Comparison of ENCODE assay signal across 22 cellular contexts in genomic region chr1:170823120-170823519, GRCh38.
"Had no signal": no experiment of that assay in that cellular context is flagged by ENCODE, and none has a peak within 500 bp of the region (broad histone marks: within the 10 kb centered on the region; RNA-seq: fewer than 3 reads in every experiment).

No MANE protein-coding gene starts in this region.

- H3K4me3 Mint-ChIP-seq: natural killer cell had no signal

- H3K36me3 Mint-ChIP-seq: natural killer cell had no signal

- H3K4me1 ChIP-seq: ascending aorta, right atrium auricular region, tibial nerve, vagina had no signal

- H3K27ac ChIP-seq: ascending aorta, right atrium auricular region, skin epidermis, tibial nerve, vagina had no signal

- H3K27me3 ChIP-seq: ascending aorta, right atrium auricular region, tibial nerve, vagina had no signal

- H3K4me3 ChIP-seq: ascending aorta, right atrium auricular region, skin epidermis, tibial nerve, vagina had no signal

- H3K36me3 ChIP-seq: ascending aorta, right atrium auricular region, tibial nerve, vagina had no signal

- ATAC-seq: activated CD4-positive, CD25-positive, alpha-beta regulatory T cell treated with anti-CD3 and anti-CD28 coated beads, Interleukin-2, amount 50 U/mL, for 24 hours; esophagus mucosa; left ventricle myocardium superior; natural killer cell had no signal

- H3K27ac Mint-ChIP-seq: natural killer cell, progenitor cell of endocrine pancreas had no signal

- DNase-seq: activated naive CD4-positive, alpha-beta T cell; activated T-cell treated with anti-CD3 and anti-CD28 coated beads for 4 hours; foreskin fibroblast; glutamatergic neuron; hypothalamus; kidney glomerular epithelial cell; left ventricle myocardium superior; mesenchymal stem cell; natural killer cell; occipital lobe; stimulated activated CD4-positive, alpha-beta T cell treated with anti-CD3 and anti-CD28 coated beads, Interleukin-4, amount 100 ng/mL, for 4 hours; stimulated activated CD8-positive, alpha-beta memory T cell treated with anti-CD3 and anti-CD28 coated beads, Interleukin-4, amount 100 ng/mL, for 48 hours; stimulated activated naive CD4-positive, alpha-beta T cell treated with Interleukin-2 at 50 U/mL for 16 hours; substantia nigra had no signal

- H3K9me3 ChIP-seq: ascending aorta, right atrium auricular region, tibial nerve, vagina had no signal

- H3K4me1 Mint-ChIP-seq: natural killer cell had no signal
